20 cellular contexts compared by ENCODE assay signal in genomic region chr5:36273809-36274526, GRCh38. TPM values are rescaled to one million over a fixed set of nuclear protein-coding genes. Genes with fewer than 3 reads are reported as not detected.
A peak's percentile ranks its signal among the peaks of the same experiment; 100 is the strongest.
DNase-seq lines count a peak whose midpoint lies in the region; ATAC-seq and TF ChIP-seq lines count a peak whose summit lies in the region.
"Had no signal": no experiment of that assay in that cellular context is flagged by ENCODE, and none has a peak within 500 bp of the region (broad histone marks: within the 10 kb centered on the region; RNA-seq: fewer than 3 reads in every experiment).

No MANE protein-coding gene starts in this region.

- H2AFZ ChIP-seq in IMR-90 (replicated peaks; ENCODE audit: low read length, poor library complexity) = no peak overlapping the region

- H4K8ac ChIP-seq in IMR-90 (ENCODE audit: low read depth in 2 of 2, low read length in 2 of 2) = no peak overlapping the region

- no peak overlapping the region for H3K9ac ChIP-seq in IMR-90 (ENCODE audit: low read depth, low read length)

- in situ Hi-C loops in IMR-90 (cut with MboI; ENCODE audit: low sequenced_read_pairs) = no loop called here

- H3K27me3 Mint-ChIP-seq in CD4-positive, alpha-beta T cell = peaks cover 20% of the 10 kb centered on the region

- H3K79me1 ChIP-seq in IMR-90 (ENCODE audit: low read depth in 1 of 2, low read length in 2 of 2) = no peaks in the 10 kb centered on the region

- no peaks in the 10 kb centered on the region for H4K20me1 ChIP-seq in IMR-90 (ENCODE audit: insufficient read depth, low read length)

- no peak overlapping the region for H3K27ac Mint-ChIP-seq in CD4-positive, alpha-beta T cell

- no TSS peak for BruUV-seq in IMR-90 (replicated peaks; lab: Mats Ljungman, UMichigan)

- dilution Hi-C loops in IMR-90 (cut with HindIII; ENCODE audit: low sequenced_read_pairs, unreplicated experiment) = no loop called here

- no peaks in the 10 kb centered on the region for H3K4me1 Mint-ChIP-seq in CD4-positive, alpha-beta T cell (ENCODE audit: low read depth)

- TF ChIP-seq CTCF in IMR-90 (conservative IDR thresholded peaks at IDR 0.05; ENCODE audit: low read depth, low read length) (no peak), dorsolateral prefrontal cortex (IDR thresholded peaks at IDR 0.05 in 54 of 56, conservative IDR thresholded peaks at IDR 0.05 in 2 of 56; ENCODE audit: low read depth in 1 of 56, partially characterized antibody in 56 of 56) (no peak), neutrophil (IDR thresholded peaks at IDR 0.05) (no peak)
- no peak for TF ChIP-seq CTCF in CD4-positive, alpha-beta T cell (IDR thresholded peaks at IDR 0.05)

- no peak overlapping the region for H3K23ac ChIP-seq in IMR-90 (ENCODE audit: low read depth, low read length)

- no peak overlapping the region for H3K4me3 Mint-ChIP-seq in CD4-positive, alpha-beta T cell
- H3K4me3 Mint-ChIP-seq: neural crest cell had no signal

- POLR2A ChIA-PET in IMR-90 (lab: Charles Lee; ENCODE audit: unreplicated experiment) = no interaction called here
- POLR2A ChIA-PET in CD4-positive, alpha-beta T cell (lab: Charles Lee) = no interaction called here

- no peak for TF ChIP-seq POLR2A in IMR-90 (IDR thresholded peaks at IDR 0.05; ENCODE audit: low read depth, low read length)

- no peaks in the 10 kb centered on the region for H3K9me3 Mint-ChIP-seq in CD4-positive, alpha-beta T cell
- H3K9me3 Mint-ChIP-seq: neural crest cell had no signal

- H3K9me3 ChIP-seq in IMR-90 (ENCODE audit: control insufficient read depth, insufficient read depth, low read length) = no peaks in the 10 kb centered on the region
- H3K9me3 ChIP-seq in neutrophil = no peaks in the 10 kb centered on the region
- H3K9me3 ChIP-seq in CD4-positive, alpha-beta T cell (ENCODE audit: control insufficient read depth, low read length) = no peaks in the 10 kb centered on the region
- H3K9me3 ChIP-seq: adrenal gland had no signal

- no peak overlapping the region for H2BK5ac ChIP-seq in IMR-90 (ENCODE audit: low read depth, low read length, poor library complexity, severe bottlenecking)

- H3K4me1 ChIP-seq in IMR-90 (ENCODE audit: control insufficient read depth, insufficient read depth, low read length) = no peaks in the 10 kb centered on the region
- peaks cover 0 to 9% of the 10 kb centered on the region in 2 experiments for H3K4me1 ChIP-seq in neutrophil (ENCODE audit: control insufficient read depth in 1 of 2, insufficient read depth in 1 of 2, low read depth in 1 of 2, low read length in 1 of 2)
- H3K4me1 ChIP-seq: adrenal gland had no signal

- no peak for TF ChIP-seq RAD21 in IMR-90 (IDR thresholded peaks at IDR 0.05; ENCODE audit: low read length)

- no peak overlapping the region for H3K14ac ChIP-seq in IMR-90 (replicated peaks; ENCODE audit: low read depth, low read length)

- H3K36me3 ChIP-seq in IMR-90 (ENCODE audit: control insufficient read depth, insufficient read depth, low read length) (no peaks in the 10 kb centered on the region), neutrophil (no peaks in the 10 kb centered on the region)
- H3K36me3 ChIP-seq: adrenal gland, cardiac muscle cell had no signal

- H2BK120ac ChIP-seq in IMR-90 (ENCODE audit: low read depth, low read length) = no peak overlapping the region

- H3K27ac ChIP-seq in IMR-90 (ENCODE audit: insufficient read depth, low read length) (no peak overlapping the region), dorsolateral prefrontal cortex (peak overlapping the region in 38 of 59 donors; percentile 9 to 77 (median 48)), neutrophil (peak overlapping the region; percentile 30)
- no peak overlapping the region for H3K27ac ChIP-seq in CD4-positive, alpha-beta T cell (ENCODE audit: low read depth, low read length)
- H3K27ac ChIP-seq: adrenal gland, cardiac muscle cell had no signal

- no peak overlapping the region for H3K4ac ChIP-seq in IMR-90 (ENCODE audit: low read depth, low read length)

- H3K27me3 ChIP-seq in IMR-90 (ENCODE audit: control insufficient read depth, insufficient read depth, low read length) (peaks cover 4% of the 10 kb centered on the region), dorsolateral prefrontal cortex (no peaks in the 10 kb centered on the region), neutrophil (no peaks in the 10 kb centered on the region)
- no peaks in the 10 kb centered on the region for H3K27me3 ChIP-seq in CD4-positive, alpha-beta T cell (ENCODE audit: control insufficient read depth, insufficient read depth, low read length)
- H3K27me3 ChIP-seq: adrenal gland, cardiac muscle cell had no signal

- H2BK20ac ChIP-seq in IMR-90 (ENCODE audit: low read depth, low read length) = no peak overlapping the region

- H3K18ac ChIP-seq in IMR-90 (ENCODE audit: low read depth, low read length) = no peak overlapping the region

- no peak overlapping the region for H3K4me2 ChIP-seq in IMR-90 (ENCODE audit: low read depth, low read length)

- no peak overlapping the region for H4K91ac ChIP-seq in IMR-90 (ENCODE audit: insufficient read depth, low read depth, low read length)

- no peaks in the 10 kb centered on the region for H3K9me1 ChIP-seq in IMR-90 (ENCODE audit: insufficient read depth, low read length)

- H3K36me3 Mint-ChIP-seq in CD4-positive, alpha-beta T cell (ENCODE audit: low read depth) = no peaks in the 10 kb centered on the region

- intact Hi-C loops in IMR-90 (cut with micrococcal nuclease) (no loop called here), dorsolateral prefrontal cortex (cut with DNase I) (loop anchor here in 1 of 2 donors (10.0 kb wide), 1 partner anchor 131 kb away; no protein-coding TSS in a partner anchor)
- intact Hi-C loops in CD4-positive, alpha-beta T cell (cut with DNase I, micrococcal nuclease) = loop anchor here in 1 of 2 experiments (5.0 kb wide), 1 partner anchor 233 kb away; no protein-coding TSS in a partner anchor

- ATAC-seq in IMR-90 (ENCODE audit: low read depth) (no peak), GM21515 (IDR thresholded peaks at IDR 0.05; ENCODE audit: unreplicated experiment) (no peak)
- ATAC-seq in CD4-positive, alpha-beta T cell (ENCODE audit: poor library complexity) = no peak
- ATAC-seq: activated CD4-positive, CD25-positive, alpha-beta regulatory T cell treated with anti-CD3 and anti-CD28 coated beads, Interleukin-2, amount 50 U/mL, for 24 hours had no signal

- H2AK5ac ChIP-seq in IMR-90 (ENCODE audit: low read depth, low read length) = no peak overlapping the region

- H3K4me3 ChIP-seq in IMR-90 (ENCODE audit: insufficient read depth, low read depth, low read length) = no peak overlapping the region
- H3K4me3 ChIP-seq in dorsolateral prefrontal cortex = no peak overlapping the region
- no peak overlapping the region for H3K4me3 ChIP-seq in neutrophil (ENCODE audit: low read depth in 1 of 2, low read length in 1 of 2)
- H3K4me3 ChIP-seq: adrenal gland, cardiac muscle cell had no signal

- CTCF ChIA-PET in IMR-90 (lab: Yijun Ruan, JAX) = interaction anchor here (0.6 kb wide), 2 partner anchors 22 to 798 kb away, joined by 3 read pairs; no protein-coding TSS in a partner anchor
- CTCF ChIA-PET in CD4-positive, alpha-beta T cell (lab: Charles Lee) = interaction anchor here (1.3 kb wide), 1 partner anchor 33 kb away, joined by 3 read pairs; the partner anchor contains the start of gene NADK2

- H3K56ac ChIP-seq in IMR-90 (ENCODE audit: extremely low read depth, insufficient read depth, low read length) = no peak overlapping the region

- H2AK9ac ChIP-seq in IMR-90 (replicated peaks; ENCODE audit: low read depth, low read length, poor library complexity) = no peak overlapping the region

- WGBS in IMR-90 (ENCODE audit: extremely low coverage in 2 of 2, insufficient read length in 1 of 2), 2 experiments = no CpG with 5 or more reads among the region's 6 CpGs

- no peak overlapping the region for H2BK15ac ChIP-seq in IMR-90 (ENCODE audit: low read depth, low read length)

- no peak overlapping the region for H4K5ac ChIP-seq in IMR-90 (ENCODE audit: low read depth, low read length)

- no peak for DNase-seq in IMR-90
- peak; percentile 92 for DNase-seq in NOMO-1 treated with DMSO at 0.1 percent for 48 hours (lab: John Stamatoyannopoulos, UW; ENCODE audit: unreplicated experiment)
- DNase-seq in dorsolateral prefrontal cortex = no peak
- no peak for DNase-seq in CD4-positive, alpha-beta T cell
- no peak for DNase-seq in NCI-H146 treated with DMSO at 0.1 percent for 48 hours (lab: John Stamatoyannopoulos, UW; ENCODE audit: unreplicated experiment)
- no peak for DNase-seq in NCI-H1694 treated with DMSO at 0.1 percent for 48 hours (lab: John Stamatoyannopoulos, UW)
- DNase-seq: COR-L47; effector memory CD4-positive, alpha-beta T cell; glutamatergic neuron; NCI-H1105 treated with DMSO at 0.1 percent for 48 hours; NCI-H2171; NCI-H774; substantia nigra had no signal

TF ChIP-seq in IMR-90, 13 proteins besides CTCF, POLR2A, EP300 and RAD21 (continues in another document):
- no peak for TF ChIP-seq MXI1 (IDR thresholded peaks at IDR 0.05; ENCODE audit: borderline replicate concordance, low read depth, low read length)
- TF ChIP-seq, protein P1, sequence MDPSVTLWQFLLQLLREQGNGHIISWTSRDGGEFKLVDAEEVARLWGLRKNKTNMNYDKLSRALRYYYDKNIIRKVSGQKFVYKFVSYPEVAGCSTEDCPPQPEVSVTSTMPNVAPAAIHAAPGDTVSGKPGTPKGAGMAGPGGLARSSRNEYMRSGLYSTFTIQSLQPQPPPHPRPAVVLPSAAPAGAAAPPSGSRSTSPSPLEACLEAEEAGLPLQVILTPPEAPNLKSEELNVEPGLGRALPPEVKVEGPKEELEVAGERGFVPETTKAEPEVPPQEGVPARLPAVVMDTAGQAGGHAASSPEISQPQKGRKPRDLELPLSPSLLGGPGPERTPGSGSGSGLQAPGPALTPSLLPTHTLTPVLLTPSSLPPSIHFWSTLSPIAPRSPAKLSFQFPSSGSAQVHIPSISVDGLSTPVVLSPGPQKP (IDR thresholded peaks at IDR 0.05; ENCODE audit: borderline replicate concordance, low read depth, low read length) = no peak
- TF ChIP-seq SMC3 (IDR thresholded peaks at IDR 0.05; ENCODE audit: low read depth, low read length) = no peak
- no peak for TF ChIP-seq FOS (IDR thresholded peaks at IDR 0.05; ENCODE audit: low read depth, low read length)
- no peak for TF ChIP-seq BHLHE40 (IDR thresholded peaks at IDR 0.05; ENCODE audit: low read depth, low read length)
- 0 out of 2 replicates have a peak, but pooled peaks have one; percentile 43 for TF ChIP-seq CEBPB (IDR thresholded peaks at IDR 0.05; ENCODE audit: low read depth, low read length)

RNA-seq across cellular contexts. Expression of gene RANBP3L, which starts 27.7 kb away (rescaled TPM):
- total RNA-seq in IMR-90 (2012; rRNA removed) (not detected in 2 replicates), dorsolateral prefrontal cortex (100 to 1,000 TPM in 5 of 120 experiments, 10 to 100 TPM in 114, 1 to 10 TPM in 1; 9.4 to 167 (median 48.5) TPM)
- not detected in 2 replicates for polyA plus RNA-seq in IMR-90 (2012; rRNA removed)
- polyA plus RNA-seq in IMR-90 (2012; cell fraction: cytosol; rRNA removed) = not detected in 2 replicates
- polyA plus RNA-seq in IMR-90 (2012; cell fraction: nucleus; rRNA removed; ENCODE audit: low replicate concordance) = not detected in 2 replicates
- total RNA-seq in CD4-positive, alpha-beta T cell = not detected
- total RNA-seq: mesenteric fat pad, neural crest cell had no signal

RNA-seq across cellular contexts. Expression of gene NADK2, which starts 32.2 kb away (rescaled TPM):
- 17.4 and 21.1 TPM in 2 replicates for total RNA-seq in IMR-90 (2012; rRNA removed)
- polyA plus RNA-seq in IMR-90 (2012; rRNA removed) = 6.0 and 7.4 TPM in 2 replicates
- 1.9 and 3.1 TPM in 2 replicates for polyA plus RNA-seq in IMR-90 (2012; cell fraction: cytosol; rRNA removed)
- polyA plus RNA-seq in IMR-90 (2012; cell fraction: nucleus; rRNA removed; ENCODE audit: low replicate concordance) = 2.3 and 6.4 TPM in 2 replicates
- 100 to 1,000 TPM in 2 of 120 experiments, 10 to 100 TPM in 118; 33.0 to 108 (median 60.6) TPM for total RNA-seq in dorsolateral prefrontal cortex
- total RNA-seq in CD4-positive, alpha-beta T cell = 10 to 100 TPM; 12.5 to 13.3 TPM

Comparison
In these comparisons a context has a peak if more than half of its experiments do, and no peak if none do; other contexts are left out.
1. H3K27ac ChIP-seq: peak in dorsolateral prefrontal cortex (38 of 59) and neutrophil (single experiment); none in IMR-90 (single experiment) and CD4-positive, alpha-beta T cell (single experiment).
2. RNA of gene RANBP3L, which starts 27.7 kb away (total RNA-seq): 9.4 to 167 TPM in dorsolateral prefrontal cortex; not detected in IMR-90 and not detected in CD4-positive, alpha-beta T cell; every median in the first group is over 10 times any median in the second.